Comparison of ENCODE assay signal across 8 cellular contexts in the genomic region with DNA sequence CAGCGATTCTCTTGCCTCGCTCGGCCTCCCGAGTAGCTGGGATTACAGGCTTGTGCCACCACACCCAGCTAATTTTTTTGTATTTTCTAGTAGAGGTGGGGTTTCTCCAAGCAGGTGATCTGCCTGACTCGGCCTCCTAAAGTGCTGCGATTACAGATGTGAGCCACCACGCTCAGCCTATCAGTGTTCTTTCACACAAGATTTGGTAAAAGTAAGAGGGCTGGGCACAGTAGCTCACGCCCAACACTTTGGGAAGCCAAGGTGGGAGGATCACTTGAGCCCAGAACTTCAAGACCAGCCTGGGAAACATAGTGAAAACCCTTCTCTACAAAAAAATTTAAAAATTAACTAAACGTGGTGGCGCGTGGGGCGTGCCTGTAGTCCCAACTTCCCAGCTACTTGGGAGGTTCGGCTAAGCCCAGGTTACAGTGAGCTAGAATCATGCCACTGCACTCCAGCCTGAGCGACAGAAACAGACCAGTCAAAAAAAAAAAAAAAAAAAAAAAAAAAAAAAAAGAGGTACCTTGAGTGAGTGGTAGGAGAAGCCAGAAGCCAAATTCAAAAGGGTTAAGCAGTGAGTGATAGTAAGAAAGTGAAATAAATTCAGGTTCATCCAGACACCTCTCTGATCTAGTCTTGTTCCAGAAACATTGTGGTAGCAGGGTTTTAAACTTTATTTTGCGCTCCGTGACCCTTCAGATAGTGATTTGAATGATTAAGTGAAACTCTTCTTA. TPM values are rescaled to one million over a fixed set of nuclear protein-coding genes. Genes with fewer than 3 reads are reported as not detected.
DNase-seq lines count a peak whose midpoint lies in the region; FAIRE-seq and TF ChIP-seq lines count a peak whose summit lies in the region.

No MANE protein-coding gene starts in this region.

- H3K27ac Mint-ChIP-seq in activated CD4-positive, alpha-beta memory T cell treated with anti-CD3 and anti-CD28 coated beads, Interleukin-2, amount 10 ng/mL, durations not matched to agents 7 days and 5 days = peak overlapping the region; percentile 98

- H3K4me1 ChIP-seq in HEK293 (ENCODE audit: control insufficient read depth, insufficient read depth, low read length) (0 out of 2 replicates have a peak, but pooled peaks cover 2% of the 10 kb centered on the region), small intestine (ENCODE audit: control insufficient read depth in 2 of 2, insufficient read depth in 1 of 2, low read depth in 1 of 2, low read length in 1 of 2) (peaks cover 0 to 1% of the 10 kb centered on the region in 2 donors)

- H3K4me1 Mint-ChIP-seq in activated CD4-positive, alpha-beta memory T cell treated with anti-CD3 and anti-CD28 coated beads, Interleukin-2, amount 10 ng/mL, durations not matched to agents 7 days and 5 days = peaks cover 39% of the 10 kb centered on the region

- H3K9me3 ChIP-seq in HEK293 (ENCODE audit: control insufficient read depth, insufficient read depth, low read depth, low read length) (no peaks in the 10 kb centered on the region), small intestine (ENCODE audit: control insufficient read depth, low read depth) (no peaks in the 10 kb centered on the region)

- H3K27me3 Mint-ChIP-seq in activated CD4-positive, alpha-beta memory T cell treated with anti-CD3 and anti-CD28 coated beads, Interleukin-2, amount 10 ng/mL, durations not matched to agents 7 days and 5 days = no peaks in the 10 kb centered on the region

- no peaks in the 10 kb centered on the region for H3K27me3 ChIP-seq in small intestine (ENCODE audit: control insufficient read depth in 2 of 2, insufficient read depth in 2 of 2, low read length in 2 of 2)

- no peak for TF ChIP-seq CTCF in HEK293 (tag by site-specific recombination; IDR thresholded peaks at IDR 0.05)

- no peaks in the 10 kb centered on the region for H3K9me3 Mint-ChIP-seq in activated CD4-positive, alpha-beta memory T cell treated with anti-CD3 and anti-CD28 coated beads, Interleukin-2, amount 10 ng/mL, durations not matched to agents 7 days and 5 days

- H3K36me3 Mint-ChIP-seq in activated CD4-positive, alpha-beta memory T cell treated with anti-CD3 and anti-CD28 coated beads, Interleukin-2, amount 10 ng/mL, durations not matched to agents 7 days and 5 days (ENCODE audit: low read depth) = peaks cover 39% of the 10 kb centered on the region

- POLR2A ChIA-PET in HEK293 (lab: Yijun Ruan, JAX) = interaction anchor here (0.6 to 4.0 kb wide), 8 partner anchors 10 to 293 kb away, joined by 3 to 44 read pairs (median 4); partner anchors contain the start of genes AUP1, CCDC142, HTRA2 and TTC31
- POLR2A ChIA-PET in activated CD4-positive, alpha-beta memory T cell treated with anti-CD3 and anti-CD28 coated beads, Interleukin-2, amount 10 ng/mL, durations not matched to agents 7 days and 5 days (lab: Charles Lee) = interaction anchor here (1.2 to 4.0 kb wide), 8 partner anchors 10 to 264 kb away, joined by 3 to 81 read pairs (median 11); partner anchors contain the start of genes AUP1, CCDC142, HTRA2 and LBX2

- H3K27ac ChIP-seq in HEK293 (ENCODE audit: extremely low read depth, low read depth, low read length) = peak overlapping the region; percentile 87
- H3K27ac ChIP-seq in small intestine (ENCODE audit: low read depth in 1 of 2, low read length in 1 of 2) = peak overlapping the region; percentile 76 to 96

- CTCF ChIA-PET in HEK293 (lab: Yijun Ruan, JAX) = no interaction called here
- CTCF ChIA-PET in activated CD4-positive, alpha-beta memory T cell treated with anti-CD3 and anti-CD28 coated beads, Interleukin-2, amount 10 ng/mL, durations not matched to agents 7 days and 5 days (lab: Charles Lee) = interaction anchor here (0.6 to 2.9 kb wide), 8 partner anchors 11 to 117 kb away, joined by 3 to 34 read pairs (median 4); partner anchors contain the start of genes CCDC142, INO80B, TTC31 and WBP1

- no peak for FAIRE-seq in small intestine (lab: Jason Lieb, UNC)

- WGBS in small intestine, 3 donors = 21 to 55% (median 37%) methylated on average over 16 of the region's 16 CpGs

- H3K4me3 Mint-ChIP-seq in activated CD4-positive, alpha-beta memory T cell treated with anti-CD3 and anti-CD28 coated beads, Interleukin-2, amount 10 ng/mL, durations not matched to agents 7 days and 5 days = peak overlapping the region; percentile 97

- DNase-seq in activated CD4-positive, alpha-beta memory T cell treated with anti-CD3 and anti-CD28 coated beads, Interleukin-2, amount 10 ng/mL, durations not matched to agents 7 days and 5 days = no peak
- DNase-seq in small intestine = no peak
- DNase-seq in amniotic stem cell (lab: John Stamatoyannopoulos, UW) = no peak
- DNase-seq in NCI-H187 (lab: John Stamatoyannopoulos, UW) = no peak
- no peak for DNase-seq in GM03348 (ENCODE audit: low spot score)
- DNase-seq in NCI-H748 treated with DMSO at 0.1 percent for 48 hours (lab: John Stamatoyannopoulos, UW) = no peak

- H3K4me3 ChIP-seq in HEK293 (ENCODE audit: low read depth, low read length) (peak overlapping the region; percentile 55), iPS-11a (ENCODE audit: low read depth, low read length) (peak overlapping the region; percentile 91), small intestine (ENCODE audit: low read depth in 1 of 2, low read length in 2 of 2) (peak overlapping the region; percentile 52 to 73)

- H3K36me3 ChIP-seq in HEK293 (ENCODE audit: control insufficient read depth in 2 of 2, insufficient read depth in 1 of 2, low read length in 2 of 2) (peaks cover 14 to 23% of the 10 kb centered on the region in 2 experiments; a peak in 2 of 3 replicates), small intestine (ENCODE audit: control insufficient read depth in 2 of 2, insufficient read depth in 2 of 2, low read length in 2 of 2) (peaks cover 0 to 2% of the 10 kb centered on the region in 2 donors)

TF ChIP-seq in HEK293, 187 proteins besides CTCF, POLR2A, EP300 and RAD21:
- TF ChIP-seq ZNF362 (tag by site-specific recombination; IDR thresholded peaks at IDR 0.05) (peak; percentile 92), OSR2 (tag by site-specific recombination; IDR thresholded peaks at IDR 0.05) (no peak), ZNF747 (tag by site-specific recombination; IDR thresholded peaks at IDR 0.05) (no peak)

RNA-seq across cellular contexts. Expression of gene MRPL53, which starts 1.0 kb away (rescaled TPM):
- 100 to 1,000 TPM; 115 to 126 TPM for total RNA-seq in activated CD4-positive, alpha-beta memory T cell treated with anti-CD3 and anti-CD28 coated beads, Interleukin-2, amount 10 ng/mL, durations not matched to agents 7 days and 5 days
- polyA plus RNA-seq in small intestine = 10 to 100 TPM; 46.7 to 75.1 (median 56.6) TPM

RNA-seq across cellular contexts. Expression of gene MOGS, which starts 6.3 kb away (rescaled TPM):
- total RNA-seq in activated CD4-positive, alpha-beta memory T cell treated with anti-CD3 and anti-CD28 coated beads, Interleukin-2, amount 10 ng/mL, durations not matched to agents 7 days and 5 days = 10 to 100 TPM; 70.3 to 73.1 TPM
- polyA plus RNA-seq in small intestine = 10 to 100 TPM; 38.4 to 63.2 (median 61.7) TPM

RNA-seq across cellular contexts. Expression of gene CCDC142, which starts 11.3 kb away (rescaled TPM):
- 10 to 100 TPM; 20.9 to 25.0 TPM for total RNA-seq in activated CD4-positive, alpha-beta memory T cell treated with anti-CD3 and anti-CD28 coated beads, Interleukin-2, amount 10 ng/mL, durations not matched to agents 7 days and 5 days
- polyA plus RNA-seq in small intestine = 10 to 100 TPM in 1 of 3 donors, 1 to 10 TPM in 2; 4.1 to 10.0 (median 6.7) TPM

RNA-seq across cellular contexts. Expression of gene TTC31, which starts 11.4 kb away (rescaled TPM):
- total RNA-seq in activated CD4-positive, alpha-beta memory T cell treated with anti-CD3 and anti-CD28 coated beads, Interleukin-2, amount 10 ng/mL, durations not matched to agents 7 days and 5 days = 10 to 100 TPM; 42.3 to 42.9 TPM
- 10 to 100 TPM; 20.1 to 30.4 (median 23.8) TPM for polyA plus RNA-seq in small intestine

RNA-seq across cellular contexts. Expression of gene WBP1, which starts 13.3 kb away (rescaled TPM):
- total RNA-seq in activated CD4-positive, alpha-beta memory T cell treated with anti-CD3 and anti-CD28 coated beads, Interleukin-2, amount 10 ng/mL, durations not matched to agents 7 days and 5 days = 10 to 100 TPM; 58.3 to 60.4 TPM
- polyA plus RNA-seq in small intestine = 10 to 100 TPM; 55.1 to 82.7 (median 56.8) TPM
